Comparison of ENCODE assay signal across 11 cellular contexts in the genomic region with DNA sequence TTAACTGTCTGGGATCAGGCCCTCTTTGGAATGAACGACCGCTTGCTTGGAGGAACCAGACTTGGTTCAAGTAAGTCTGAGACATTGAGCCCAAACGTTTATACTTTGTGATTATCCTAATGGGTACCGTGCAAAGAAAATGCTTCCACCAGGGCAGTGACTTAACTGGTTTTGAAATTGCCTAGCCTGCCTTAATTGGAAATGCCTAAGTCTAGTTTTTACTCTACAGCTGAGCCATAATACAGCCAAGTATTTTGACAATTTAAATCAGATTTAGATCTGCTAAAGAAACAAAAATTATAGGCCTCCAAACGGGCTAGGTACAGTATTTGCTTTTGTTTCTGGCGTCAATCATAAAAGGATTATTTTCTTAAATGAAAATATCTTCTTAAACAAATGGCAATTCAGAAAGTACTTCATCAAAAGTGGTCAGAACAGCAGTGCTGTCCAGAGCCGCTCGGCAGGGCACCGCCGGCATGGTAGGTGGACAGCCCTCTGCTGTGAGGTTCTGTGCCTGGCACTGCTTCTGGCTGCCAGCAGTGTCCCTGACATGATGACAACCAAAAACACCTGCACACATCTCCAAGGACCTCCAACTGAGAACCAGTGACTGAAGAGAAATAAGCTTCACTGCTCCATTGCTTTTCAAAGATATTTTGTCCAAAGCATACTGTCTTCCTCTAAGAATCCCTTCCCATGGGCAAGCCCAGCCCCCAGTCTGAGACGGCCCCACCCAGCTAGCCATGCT. TPM values are rescaled to one million over a fixed set of nuclear protein-coding genes. Genes with fewer than 3 reads are reported as not detected.
A peak's percentile ranks its signal among the peaks of the same experiment; 100 is the strongest.
DNase-seq lines count a peak whose midpoint lies in the region; ATAC-seq and TF ChIP-seq lines count a peak whose summit lies in the region.
"Had no signal": no experiment of that assay in that cellular context is flagged by ENCODE, and none has a peak within 500 bp of the region (broad histone marks: within the 10 kb centered on the region; RNA-seq: fewer than 3 reads in every experiment).

No MANE protein-coding gene starts in this region.

- no peaks in the 10 kb centered on the region for H3K9me3 Mint-ChIP-seq in activated naive CD4-positive, alpha-beta T cell treated with anti-CD3 and anti-CD28 coated beads, Interleukin-2, amount 50 U/mL, for 24 hours
- H3K9me3 Mint-ChIP-seq in activated B cell treated with CpG ODN at 0.5 μM for 24 hours: no peaks in the 10 kb centered on the region
- H3K9me3 Mint-ChIP-seq in glutamatergic neuron (ENCODE audit: unreplicated experiment): peaks cover 26% of the 10 kb centered on the region
- H3K9me3 Mint-ChIP-seq in stimulated activated naive CD8-positive, alpha-beta T cell treated with anti-CD3 and anti-CD28 coated beads, Interleukin-15, amount 100 ng/mL, for 72 hours: no peaks in the 10 kb centered on the region

- CTCF ChIA-PET in activated B cell treated with CpG ODN at 0.5 μM for 24 hours (lab: Charles Lee): interaction anchor here (1.0 to 1.2 kb wide), 2 partner anchors 206 to 209 kb away, joined by 3 read pairs; no protein-coding TSS in a partner anchor

- no peaks in the 10 kb centered on the region for H3K27me3 ChIP-seq in tibial artery
- H3K27me3 ChIP-seq: SJSA1 had no signal

- H3K4me1 ChIP-seq in tibial artery: no peaks in the 10 kb centered on the region
- H3K4me1 ChIP-seq: SJSA1 had no signal

- no peak overlapping the region for H3K27ac ChIP-seq in tibial artery
- H3K27ac ChIP-seq: SJSA1, skin epidermis had no signal

- no peak for TF ChIP-seq CTCF in activated B cell treated with CpG ODN at 0.5 μM for 24 hours (IDR thresholded peaks at IDR 0.05)
- TF ChIP-seq CTCF in glutamatergic neuron (IDR thresholded peaks at IDR 0.05; ENCODE audit: partially characterized antibody, unreplicated experiment): no peak
- TF ChIP-seq CTCF in tibial artery (IDR thresholded peaks at IDR 0.05): no peak

- POLR2A ChIA-PET in activated B cell treated with CpG ODN at 0.5 μM for 24 hours (lab: Charles Lee): interaction anchor here (0.8 to 3.1 kb wide), 6 partner anchors 9 to 106 kb away, joined by 3 to 29 read pairs (median 5); no protein-coding TSS in a partner anchor

- no peak overlapping the region for H3K4me3 ChIP-seq in tibial artery
- H3K4me3 ChIP-seq: SJSA1, skin epidermis had no signal

- no peaks in the 10 kb centered on the region for H3K27me3 Mint-ChIP-seq in activated naive CD4-positive, alpha-beta T cell treated with anti-CD3 and anti-CD28 coated beads, Interleukin-2, amount 50 U/mL, for 24 hours
- no peaks in the 10 kb centered on the region for H3K27me3 Mint-ChIP-seq in activated B cell treated with CpG ODN at 0.5 μM for 24 hours
- H3K27me3 Mint-ChIP-seq in glutamatergic neuron (ENCODE audit: unreplicated experiment): peaks cover 9% of the 10 kb centered on the region
- H3K27me3 Mint-ChIP-seq in stimulated activated naive CD8-positive, alpha-beta T cell treated with anti-CD3 and anti-CD28 coated beads, Interleukin-15, amount 100 ng/mL, for 72 hours: no peaks in the 10 kb centered on the region

- H3K9me3 ChIP-seq in tibial artery: no peaks in the 10 kb centered on the region
- H3K9me3 ChIP-seq: SJSA1 had no signal

- H3K4me1 Mint-ChIP-seq in activated naive CD4-positive, alpha-beta T cell treated with anti-CD3 and anti-CD28 coated beads, Interleukin-2, amount 50 U/mL, for 24 hours: peaks cover 4% of the 10 kb centered on the region
- H3K4me1 Mint-ChIP-seq in activated B cell treated with CpG ODN at 0.5 μM for 24 hours (no peaks in the 10 kb centered on the region), glutamatergic neuron (ENCODE audit: low read depth, unreplicated experiment) (peaks cover 50% of the 10 kb centered on the region)
- H3K4me1 Mint-ChIP-seq in stimulated activated naive CD8-positive, alpha-beta T cell treated with anti-CD3 and anti-CD28 coated beads, Interleukin-15, amount 100 ng/mL, for 72 hours: peaks cover 7% of the 10 kb centered on the region

- peaks cover 21 to 53% (median 37%) of the 10 kb centered on the region in 3 donors for H3K36me3 ChIP-seq in tibial artery

- intact Hi-C loops in activated B cell treated with CpG ODN at 0.5 μM for 24 hours (cut with micrococcal nuclease) (loop anchor here (2.0 kb wide), 1 partner anchor 59 kb away; no protein-coding TSS in a partner anchor), tibial artery (cut with DNase I; ENCODE audit: low total_unique reads) (no loop called here)

- peak overlapping the region; percentile 80 for H3K27ac Mint-ChIP-seq in activated naive CD4-positive, alpha-beta T cell treated with anti-CD3 and anti-CD28 coated beads, Interleukin-2, amount 50 U/mL, for 24 hours
- H3K27ac Mint-ChIP-seq in activated B cell treated with CpG ODN at 0.5 μM for 24 hours (peak overlapping the region; percentile 24), glutamatergic neuron (ENCODE audit: unreplicated experiment) (peak overlapping the region; percentile 66)
- peak overlapping the region; percentile 33 to 84 for H3K27ac Mint-ChIP-seq in stimulated activated naive CD8-positive, alpha-beta T cell treated with anti-CD3 and anti-CD28 coated beads, Interleukin-15, amount 100 ng/mL, for 72 hours

- H3K4me3 Mint-ChIP-seq in activated naive CD4-positive, alpha-beta T cell treated with anti-CD3 and anti-CD28 coated beads, Interleukin-2, amount 50 U/mL, for 24 hours: no peak overlapping the region
- H3K4me3 Mint-ChIP-seq in activated B cell treated with CpG ODN at 0.5 μM for 24 hours (no peak overlapping the region), glutamatergic neuron (ENCODE audit: unreplicated experiment) (no peak overlapping the region)
- H3K4me3 Mint-ChIP-seq in stimulated activated naive CD8-positive, alpha-beta T cell treated with anti-CD3 and anti-CD28 coated beads, Interleukin-15, amount 100 ng/mL, for 72 hours: no peak overlapping the region

- H3K36me3 Mint-ChIP-seq in activated naive CD4-positive, alpha-beta T cell treated with anti-CD3 and anti-CD28 coated beads, Interleukin-2, amount 50 U/mL, for 24 hours: peaks cover 13% of the 10 kb centered on the region
- H3K36me3 Mint-ChIP-seq in activated B cell treated with CpG ODN at 0.5 μM for 24 hours (ENCODE audit: low read depth) (peaks cover 57% of the 10 kb centered on the region), glutamatergic neuron (ENCODE audit: unreplicated experiment) (no peaks in the 10 kb centered on the region)

- ATAC-seq in activated B cell treated with CpG ODN at 0.5 μM for 24 hours (ENCODE audit: low read depth) (peak; percentile 16), GM18517 (IDR thresholded peaks at IDR 0.05; ENCODE audit: unreplicated experiment) (no peak)
- no peak for ATAC-seq in stimulated activated naive CD8-positive, alpha-beta T cell treated with anti-CD3 and anti-CD28 coated beads, Interleukin-15, amount 100 ng/mL, for 72 hours

- no peak for DNase-seq in activated naive CD4-positive, alpha-beta T cell treated with anti-CD3 and anti-CD28 coated beads, Interleukin-2, amount 50 U/mL, for 16 hours
- no peak for DNase-seq in activated B cell treated with CpG ODN at 0.5 μM for 24 hours
- no peak for DNase-seq in glutamatergic neuron
- no peak for DNase-seq in stimulated activated naive CD8-positive, alpha-beta T cell treated with anti-CD3 and anti-CD28 coated beads, Interleukin-15, amount 100 ng/mL, for 72 hours
- no peak for DNase-seq in NCI-H524 (lab: John Stamatoyannopoulos, UW)
- no peak for DNase-seq in tibial artery
- DNase-seq: NCI-H446 treated with DMSO at 0.1 percent for 48 hours had no signal

RNA-seq across cellular contexts. Expression of gene EZR, which starts 55.6 kb away (rescaled TPM):
- total RNA-seq in activated B cell treated with CpG ODN at 0.5 μM for 24 hours: 488 and 489 TPM in 2 replicates
- total RNA-seq in glutamatergic neuron (ENCODE audit: unreplicated experiment): 272 TPM

Comparison
In these comparisons a context has a peak if more than half of its experiments do, and no peak if none do; other contexts are left out.
1. H3K27ac Mint-ChIP-seq: peak in every context shown above with its lines; median percentile 80 in activated naive CD4-positive, alpha-beta T cell treated with anti-CD3 and anti-CD28 coated beads, Interleukin-2, amount 50 U/mL, for 24 hours; 66 in glutamatergic neuron; 58 in stimulated activated naive CD8-positive, alpha-beta T cell treated with anti-CD3 and anti-CD28 coated beads, Interleukin-15, amount 100 ng/mL, for 72 hours; 24 in activated B cell treated with CpG ODN at 0.5 μM for 24 hours.